ENCODE assay signal across 15 cellular contexts in genomic region chrX:144916785-144917184, GRCh38.
DNase-seq lines count a peak whose midpoint lies in the region; ATAC-seq, FAIRE-seq and TF ChIP-seq lines count a peak whose summit lies in the region.
"Had no signal": no experiment of that assay in that cellular context is flagged by ENCODE, and none has a peak within 500 bp of the region (broad histone marks: within the 10 kb centered on the region; RNA-seq: fewer than 3 reads in every experiment).

No MANE protein-coding gene starts in this region.

- TF ChIP-seq CTCF in A549 (IDR thresholded peaks at IDR 0.05), result no peak
- TF ChIP-seq CTCF in HEK293 (tag by site-specific recombination; IDR thresholded peaks at IDR 0.05), result no peak
- TF ChIP-seq CTCF in kidney (IDR thresholded peaks at IDR 0.05; ENCODE audit: borderline replicate concordance, extremely low read depth, insufficient read depth), result no peak
- TF ChIP-seq CTCF in suprapubic skin (IDR thresholded peaks at IDR 0.05), result no peak

- H3K9me3 ChIP-seq in A549 (no peaks in the 10 kb centered on the region), HEK293 (ENCODE audit: control insufficient read depth, insufficient read depth, low read depth, low read length) (peaks cover 6% of the 10 kb centered on the region), kidney (ENCODE audit: control insufficient read depth in 1 of 2, low read length in 2 of 2) (no peaks in the 10 kb centered on the region), suprapubic skin (no peaks in the 10 kb centered on the region)

- POLR2A ChIA-PET in A549 (lab: Yijun Ruan, JAX) (no interaction called here), HEK293 (lab: Yijun Ruan, JAX) (no interaction called here)

- no peaks in the 10 kb centered on the region for H3K36me3 ChIP-seq in HEK293 (ENCODE audit: control insufficient read depth in 2 of 2, insufficient read depth in 1 of 2, low read length in 2 of 2)
- no peaks in the 10 kb centered on the region for H3K36me3 ChIP-seq in kidney (ENCODE audit: control insufficient read depth in 1 of 2, insufficient read depth in 2 of 2, low read length in 2 of 2)
- H3K36me3 ChIP-seq in suprapubic skin, result no peaks in the 10 kb centered on the region

- TF ChIP-seq POLR2A in A549 (IDR thresholded peaks at IDR 0.05; ENCODE audit: low read length), result no peak
- no peak for TF ChIP-seq POLR2A in suprapubic skin (IDR thresholded peaks at IDR 0.05)

- H3K4me3 ChIP-seq in A549 (no peak overlapping the region), HEK293 (ENCODE audit: low read depth, low read length) (no peak overlapping the region), kidney (ENCODE audit: low read length in 2 of 2) (no peak overlapping the region), suprapubic skin (no peak overlapping the region)
- H3K4me3 ChIP-seq: GM23248 had no signal

- CTCF ChIA-PET in A549 (lab: Yijun Ruan, JAX) (no interaction called here), HEK293 (lab: Yijun Ruan, JAX) (no interaction called here)

- intact Hi-C loops in kidney (cut with DNase I), result no loop called here

- H3K4me1 ChIP-seq in A549 (no peaks in the 10 kb centered on the region), HEK293 (ENCODE audit: control insufficient read depth, insufficient read depth, low read length) (no peaks in the 10 kb centered on the region), kidney (ENCODE audit: control insufficient read depth in 1 of 2, insufficient read depth in 1 of 2, low read depth in 1 of 2, low read length in 2 of 2) (no peaks in the 10 kb centered on the region), suprapubic skin (no peaks in the 10 kb centered on the region)

- no peaks in the 10 kb centered on the region for H3K27me3 ChIP-seq in suprapubic skin

- TF ChIP-seq EP300 in A549 (IDR thresholded peaks at IDR 0.05) (no peak), suprapubic skin (IDR thresholded peaks at IDR 0.05) (no peak)

- no peak for TF ChIP-seq RAD21 in A549 (conservative IDR thresholded peaks at IDR 0.05 in 1 of 2, IDR thresholded peaks at IDR 0.05 in 1 of 2)

- H3K27ac ChIP-seq in A549, result no peak overlapping the region
- no peak overlapping the region for H3K27ac ChIP-seq in HEK293 (ENCODE audit: extremely low read depth, low read depth, low read length)
- H3K27ac ChIP-seq in kidney (ENCODE audit: low read depth in 2 of 2, low read length in 2 of 2), result no peak overlapping the region
- H3K27ac ChIP-seq in suprapubic skin, result no peak overlapping the region
- H3K27ac ChIP-seq: GM23248 had no signal

- no peak overlapping the region for H3K9ac ChIP-seq in kidney (ENCODE audit: low read length in 2 of 2)
- H3K9ac ChIP-seq: GM23248 had no signal

- WGBS in A549 (ENCODE audit: missing lambda C conversion rate), result 0% methylated on average over 2 of the region's 2 CpGs
- 38% methylated on average over 2 of the region's 2 CpGs for WGBS in suprapubic skin

- no peak for DNase-seq in A549 (ENCODE audit: low read depth in 1 of 2, low spot score in 1 of 2)
- peak; percentile 1 for DNase-seq in RKO (ENCODE audit: low spot score)
- DNase-seq in kidney, result no peak
- no peak for DNase-seq in islet precursor cell
- DNase-seq in activated naive CD4-positive, alpha-beta T cell treated with anti-CD3 and anti-CD28 coated beads, Interleukin-2, amount 50 U/mL, for 16 hours, result no peak
- DNase-seq in suprapubic skin (ENCODE audit: low spot score in 2 of 2), result no peak
- no peak for DNase-seq in H4 (ENCODE audit: low spot score)
- DNase-seq: C1 segment of cervical spinal cord; CD4-positive, alpha-beta memory T cell; COR-L47; DMS153; GM23248; H9 had no signal

- no peak overlapping the region for H3K4me2 ChIP-seq in A549

- peak; percentile 68 for FAIRE-seq in A549 (lab: Jason Lieb, UNC)
- FAIRE-seq in kidney (lab: Jason Lieb, UNC), result peak; percentile 76
- FAIRE-seq: D721Med had no signal

- no peak for ATAC-seq in A549

TF ChIP-seq in A549, 52 proteins besides CTCF, POLR2A, EP300 and RAD21:
- TF ChIP-seq FOSB (CRISPR knock-in tag; IDR thresholded peaks at IDR 0.05), result no peak
- no peak for TF ChIP-seq ELK1 (IDR thresholded peaks at IDR 0.05; ENCODE audit: low read depth, low read length)
- no peak for TF ChIP-seq RFX5 (IDR thresholded peaks at IDR 0.05)
- TF ChIP-seq JUN (IDR thresholded peaks at IDR 0.05), result no peak
- TF ChIP-seq NR3C1 (IDR thresholded peaks at IDR 0.05), result no peak
- TF ChIP-seq GATA3 (IDR thresholded peaks at IDR 0.05; ENCODE audit: borderline replicate concordance), result no peak
- TF ChIP-seq KDM1A (IDR thresholded peaks at IDR 0.05; ENCODE audit: low read depth), result no peak
- TF ChIP-seq HOXB5 (CRISPR knock-in tag; IDR thresholded peaks at IDR 0.05), result no peak
- TF ChIP-seq SMC3 (IDR thresholded peaks at IDR 0.05), result no peak
- TF ChIP-seq ZFP36 (IDR thresholded peaks at IDR 0.05; ENCODE audit: borderline replicate concordance, partially characterized antibody), result no peak
- TF ChIP-seq SREBF2 (IDR thresholded peaks at IDR 0.05), result no peak
- no peak for TF ChIP-seq MYC (IDR thresholded peaks at IDR 0.05; ENCODE audit: borderline replicate concordance, low read length)
- TF ChIP-seq E2F6 (IDR thresholded peaks at IDR 0.05; ENCODE audit: borderline replicate concordance, low read depth), result no peak
TF ChIP-seq in A549: peak in this region for 0.

TF ChIP-seq in HEK293, 187 proteins besides CTCF, POLR2A, EP300 and RAD21:
- TF ChIP-seq SETDB1 (IDR thresholded peaks at IDR 0.05; ENCODE audit: insufficient read length, low read length), result peak; percentile 94
- TF ChIP-seq ZNF776 (tag by site-specific recombination; IDR thresholded peaks at IDR 0.05; ENCODE audit: borderline replicate concordance), result no peak
- TF ChIP-seq KLF9 (tag by site-specific recombination; IDR thresholded peaks at IDR 0.05; ENCODE audit: low read depth), result no peak
- TF ChIP-seq TRIM28 (IDR thresholded peaks at IDR 0.05; ENCODE audit: borderline replicate concordance, low read length), result peak; percentile 85; the same call in 1 of the 2 replicates
